Comparison of ENCODE assay signal across 15 cellular contexts in genomic region chr3:150251187-150251592, GRCh38.
DNase-seq lines count a peak whose midpoint lies in the region; ATAC-seq and TF ChIP-seq lines count a peak whose summit lies in the region.
"Had no signal": no experiment of that assay in that cellular context is flagged by ENCODE, and none has a peak within 500 bp of the region (broad histone marks: within the 10 kb centered on the region; RNA-seq: fewer than 3 reads in every experiment).

No MANE protein-coding gene starts in this region.

- peaks cover 5% of the 10 kb centered on the region for H3K27me3 Mint-ChIP-seq in endodermal cell (ENCODE audit: insufficient read depth)
- H3K27me3 Mint-ChIP-seq: type B pancreatic cell had no signal

- CTCF ChIA-PET in HEK293T (lab: Yijun Ruan, JAX): interaction anchor here (0.8 kb wide), 1 partner anchor 126 kb away, joined by 3 read pairs; no protein-coding TSS in a partner anchor

- no peaks in the 10 kb centered on the region for H3K9me3 Mint-ChIP-seq in endodermal cell
- H3K9me3 Mint-ChIP-seq: activated CD4-positive, alpha-beta T cell treated with anti-CD3 and anti-CD28 coated beads, Interleukin-2, amount 10 ng/mL, durations not matched to agents 7 days and 5 days; mesothelial cell of epicardium; T-helper 1 cell treated with Interleukin-12 subunit alpha and Interleukin-12 subunit beta and Interleukin-4 antibody, amounts not matched to agents 30 μg/mL and 1 μg/mL, for 36 hours; type B pancreatic cell had no signal

- peaks cover 10% of the 10 kb centered on the region for H3K4me1 ChIP-seq in endodermal cell (ENCODE audit: control insufficient read depth, insufficient read depth, low read length)

- POLR2A ChIA-PET in HEK293T (lab: Yijun Ruan, JAX): no interaction called here

- H3K27ac Mint-ChIP-seq in endodermal cell: no peak overlapping the region
- H3K27ac Mint-ChIP-seq: activated CD4-positive, alpha-beta T cell treated with anti-CD3 and anti-CD28 coated beads, Interleukin-2, amount 10 ng/mL, durations not matched to agents 7 days and 5 days; B cell; T-helper 1 cell treated with Interleukin-12 subunit alpha and Interleukin-12 subunit beta and Interleukin-4 antibody, amounts not matched to agents 30 μg/mL and 1 μg/mL, for 36 hours; type B pancreatic cell had no signal

- TF ChIP-seq CTCF in endodermal cell (conservative IDR thresholded peaks at IDR 0.05): peak; percentile 44
- TF ChIP-seq CTCF in omental fat pad (IDR thresholded peaks at IDR 0.05): no peak

- H3K4me3 ChIP-seq in endodermal cell (ENCODE audit: low read length): no peak overlapping the region

- no peaks in the 10 kb centered on the region for H3K36me3 Mint-ChIP-seq in endodermal cell (ENCODE audit: low read depth)
- H3K36me3 Mint-ChIP-seq: mesothelial cell of epicardium, type B pancreatic cell had no signal

- H3K36me3 ChIP-seq in endodermal cell (ENCODE audit: control insufficient read depth, insufficient read depth, low read length): no peaks in the 10 kb centered on the region

- ATAC-seq in omental fat pad (ENCODE audit: low FRiP score): peak; percentile 42
- no peak for ATAC-seq in HG03135 (IDR thresholded peaks at IDR 0.05; ENCODE audit: unreplicated experiment)
- ATAC-seq in HG03108 (IDR thresholded peaks at IDR 0.05; ENCODE audit: unreplicated experiment): no peak

- DNase-seq in DMS 273 (lab: John Stamatoyannopoulos, UW; ENCODE audit: unreplicated experiment) (peak; percentile 65), HEK293T (ENCODE audit: extremely low spot score) (peak; percentile 30), endodermal cell (no peak), omental fat pad (ENCODE audit: low spot score) (no peak), DMS53 treated with DMSO at 0.1 percent for 48 hours (lab: John Stamatoyannopoulos, UW; ENCODE audit: unreplicated experiment) (no peak)
- DNase-seq: activated CD4-positive, alpha-beta T cell treated with anti-CD3 and anti-CD28 coated beads, Interleukin-2, amount 10 ng/mL, durations not matched to agents 7 days and 5 days; DMS79; stimulated activated CD4-positive, alpha-beta T cell treated with anti-CD3 and anti-CD28 coated beads, Interleukin-15, amount 100 ng/mL, for 24 hours had no signal

- no peaks in the 10 kb centered on the region for H3K9me3 ChIP-seq in endodermal cell (ENCODE audit: control insufficient read depth, low read length)

- no peaks in the 10 kb centered on the region for H3K27me3 ChIP-seq in endodermal cell (ENCODE audit: control insufficient read depth, insufficient read depth, low read length, poor library complexity, severe bottlenecking)

- H3K9ac ChIP-seq in endodermal cell (ENCODE audit: extremely low read depth, low read length, poor library complexity, severe bottlenecking): no peak overlapping the region
- H3K9ac ChIP-seq: parathyroid adenoma had no signal

- WGBS in endodermal cell (ENCODE audit: insufficient coverage in 1 of 2, insufficient read length in 1 of 2), 2 experiments: 89 to 100% methylated on average over 1 to 3 of the region's 3 CpGs

- H3K27ac ChIP-seq in endodermal cell (ENCODE audit: low read depth, low read length): no peak overlapping the region
- H3K27ac ChIP-seq: parathyroid adenoma had no signal

- H3K4me3 Mint-ChIP-seq in endodermal cell: no peak overlapping the region
- H3K4me3 Mint-ChIP-seq: activated CD4-positive, alpha-beta T cell treated with anti-CD3 and anti-CD28 coated beads, Interleukin-2, amount 10 ng/mL, durations not matched to agents 7 days and 5 days; B cell; mesothelial cell of epicardium; T-helper 1 cell treated with Interleukin-12 subunit alpha and Interleukin-12 subunit beta and Interleukin-4 antibody, amounts not matched to agents 30 μg/mL and 1 μg/mL, for 36 hours; type B pancreatic cell had no signal

- peaks cover 25% of the 10 kb centered on the region for H3K4me1 Mint-ChIP-seq in endodermal cell
- H3K4me1 Mint-ChIP-seq: activated CD4-positive, alpha-beta T cell treated with anti-CD3 and anti-CD28 coated beads, Interleukin-2, amount 10 ng/mL, durations not matched to agents 7 days and 5 days had no signal

TF ChIP-seq in HEK293T, 16 proteins besides CTCF, POLR2A, EP300 and RAD21:
- TF ChIP-seq BHLHE40 (IDR thresholded peaks at IDR 0.05; ENCODE audit: borderline replicate concordance) (no peak), LEF1 (IDR thresholded peaks at IDR 0.05; ENCODE audit: borderline replicate concordance) (no peak), SP1 (IDR thresholded peaks at IDR 0.05) (no peak), ELF4 (IDR thresholded peaks at IDR 0.05) (no peak), CTBP1 (IDR thresholded peaks at IDR 0.05; ENCODE audit: borderline replicate concordance) (no peak), ARNT (IDR thresholded peaks at IDR 0.05) (no peak), SUZ12 (IDR thresholded peaks at IDR 0.05) (no peak), PKNOX1 (IDR thresholded peaks at IDR 0.05) (no peak), FOXK2 (IDR thresholded peaks at IDR 0.05) (no peak), ZNF384 (IDR thresholded peaks at IDR 0.05) (no peak), FOXA1 (IDR thresholded peaks at IDR 0.05) (no peak), L3MBTL2 (conservative IDR thresholded peaks at IDR 0.05) (no peak), HDGF (IDR thresholded peaks at IDR 0.05; ENCODE audit: borderline replicate concordance) (no peak), NFRKB (IDR thresholded peaks at IDR 0.05) (no peak), FOXM1 (IDR thresholded peaks at IDR 0.05; ENCODE audit: borderline replicate concordance) (no peak)

Comparison
In these comparisons a context has a peak if more than half of its experiments do, and no peak if none do; other contexts are left out.
1. DNase-seq: peak in DMS 273 (single experiment) and HEK293T (single experiment); none in endodermal cell (single experiment), omental fat pad (single experiment) and DMS53 treated with DMSO at 0.1 percent for 48 hours (single experiment).